1 cellular context compared by ENCODE assay signal in the genomic region with DNA sequence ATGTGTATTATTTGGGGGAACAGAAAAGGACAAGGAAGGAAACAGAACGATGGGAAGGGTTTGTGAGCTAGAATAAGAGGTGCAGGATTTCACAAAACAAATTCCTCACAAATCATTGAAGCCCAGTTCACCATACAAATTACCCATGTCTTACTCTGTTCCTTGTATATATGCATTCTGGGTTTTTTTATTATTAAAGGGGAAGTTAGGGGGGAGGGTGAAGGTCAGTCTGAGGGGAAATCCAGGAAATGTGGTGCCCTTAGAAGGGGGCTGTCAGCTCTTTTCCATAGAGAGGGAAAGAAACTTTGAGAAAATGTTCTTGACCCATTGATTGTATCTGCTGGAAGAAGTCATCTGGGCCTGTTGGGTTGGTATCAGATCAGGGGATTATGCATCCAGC.
TF ChIP-seq lines count a peak whose summit lies in the region.

No MANE protein-coding gene starts in this region.

TF ChIP-seq in GM23338, 12 proteins besides CTCF, POLR2A, EP300 and RAD21 (continued from another document):
- TF ChIP-seq, protein P1, sequence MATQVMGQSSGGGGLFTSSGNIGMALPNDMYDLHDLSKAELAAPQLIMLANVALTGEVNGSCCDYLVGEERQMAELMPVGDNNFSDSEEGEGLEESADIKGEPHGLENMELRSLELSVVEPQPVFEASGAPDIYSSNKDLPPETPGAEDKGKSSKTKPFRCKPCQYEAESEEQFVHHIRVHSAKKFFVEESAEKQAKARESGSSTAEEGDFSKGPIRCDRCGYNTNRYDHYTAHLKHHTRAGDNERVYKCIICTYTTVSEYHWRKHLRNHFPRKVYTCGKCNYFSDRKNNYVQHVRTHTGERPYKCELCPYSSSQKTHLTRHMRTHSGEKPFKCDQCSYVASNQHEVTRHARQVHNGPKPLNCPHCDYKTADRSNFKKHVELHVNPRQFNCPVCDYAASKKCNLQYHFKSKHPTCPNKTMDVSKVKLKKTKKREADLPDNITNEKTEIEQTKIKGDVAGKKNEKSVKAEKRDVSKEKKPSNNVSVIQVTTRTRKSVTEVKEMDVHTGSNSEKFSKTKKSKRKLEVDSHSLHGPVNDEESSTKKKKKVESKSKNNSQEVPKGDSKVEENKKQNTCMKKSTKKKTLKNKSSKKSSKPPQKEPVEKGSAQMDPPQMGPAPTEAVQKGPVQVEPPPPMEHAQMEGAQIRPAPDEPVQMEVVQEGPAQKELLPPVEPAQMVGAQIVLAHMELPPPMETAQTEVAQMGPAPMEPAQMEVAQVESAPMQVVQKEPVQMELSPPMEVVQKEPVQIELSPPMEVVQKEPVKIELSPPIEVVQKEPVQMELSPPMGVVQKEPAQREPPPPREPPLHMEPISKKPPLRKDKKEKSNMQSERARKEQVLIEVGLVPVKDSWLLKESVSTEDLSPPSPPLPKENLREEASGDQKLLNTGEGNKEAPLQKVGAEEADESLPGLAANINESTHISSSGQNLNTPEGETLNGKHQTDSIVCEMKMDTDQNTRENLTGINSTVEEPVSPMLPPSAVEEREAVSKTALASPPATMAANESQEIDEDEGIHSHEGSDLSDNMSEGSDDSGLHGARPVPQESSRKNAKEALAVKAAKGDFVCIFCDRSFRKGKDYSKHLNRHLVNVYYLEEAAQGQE (IDR thresholded peaks at IDR 0.05; ENCODE audit: unreplicated experiment): no peak
TF ChIP-seq in GM23338: peak in this region for 0.
